10 cellular contexts compared by ENCODE assay signal in genomic region chr12:104747956-104748355, GRCh38.
DNase-seq lines count a peak whose midpoint lies in the region; ATAC-seq and TF ChIP-seq lines count a peak whose summit lies in the region.
"Had no signal": no experiment of that assay in that cellular context is flagged by ENCODE, and none has a peak within 500 bp of the region (broad histone marks: within the 10 kb centered on the region; RNA-seq: fewer than 3 reads in every experiment).

No MANE protein-coding gene starts in this region.

- peak; percentile 10 to 25 for ATAC-seq in activated CD4-positive, CD25-positive, alpha-beta regulatory T cell treated with anti-CD3 and anti-CD28 coated beads, Interleukin-2, amount 50 U/mL, for 24 hours
- ATAC-seq in activated CD8-positive, alpha-beta T cell treated with anti-CD3 and anti-CD28 coated beads for 36 hours = peak; percentile 86
- ATAC-seq in natural killer cell (no peak), HG03159 (IDR thresholded peaks at IDR 0.05; ENCODE audit: unreplicated experiment) (no peak)

- peaks cover 44% of the 10 kb centered on the region for H3K4me1 Mint-ChIP-seq in activated CD8-positive, alpha-beta T cell treated with anti-CD3 and anti-CD28 coated beads for 36 hours (ENCODE audit: low read depth)
- peaks cover 79 to 84% of the 10 kb centered on the region in 2 donors for H3K4me1 Mint-ChIP-seq in natural killer cell

- POLR2A ChIA-PET in activated CD8-positive, alpha-beta T cell treated with anti-CD3 and anti-CD28 coated beads for 36 hours (lab: Charles Lee) = interaction anchor here (0.9 kb wide), 1 partner anchor 15 kb away, joined by 4 read pairs; no protein-coding TSS in a partner anchor

- no peak for TF ChIP-seq CTCF in activated CD8-positive, alpha-beta T cell treated with anti-CD3 and anti-CD28 coated beads for 36 hours (IDR thresholded peaks at IDR 0.05)
- no peak for TF ChIP-seq CTCF in natural killer cell (IDR thresholded peaks at IDR 0.05)

- CTCF ChIA-PET in activated CD8-positive, alpha-beta T cell treated with anti-CD3 and anti-CD28 coated beads for 36 hours (lab: Charles Lee) = interaction anchor here (1.0 to 1.5 kb wide), 2 partner anchors 12 to 43 kb away, joined by 3 read pairs; no protein-coding TSS in a partner anchor

- intact Hi-C loops in activated CD8-positive, alpha-beta T cell treated with anti-CD3 and anti-CD28 coated beads for 36 hours (cut with micrococcal nuclease) = no loop called here
- intact Hi-C loops in natural killer cell (cut with micrococcal nuclease) = no loop called here

- no peaks in the 10 kb centered on the region for H3K27me3 Mint-ChIP-seq in activated CD8-positive, alpha-beta T cell treated with anti-CD3 and anti-CD28 coated beads for 36 hours
- no peaks in the 10 kb centered on the region for H3K27me3 Mint-ChIP-seq in natural killer cell (ENCODE audit: low read depth in 2 of 2)

- peak overlapping the region; percentile 60 for H3K27ac Mint-ChIP-seq in activated CD8-positive, alpha-beta T cell treated with anti-CD3 and anti-CD28 coated beads for 36 hours
- H3K27ac Mint-ChIP-seq in natural killer cell = peak overlapping the region; percentile 49 to 55

- H3K4me3 Mint-ChIP-seq in activated CD8-positive, alpha-beta T cell treated with anti-CD3 and anti-CD28 coated beads for 36 hours = peak overlapping the region; percentile 49
- H3K4me3 Mint-ChIP-seq in natural killer cell = peak overlapping the region; percentile 41

- no peak for DNase-seq in activated CD4-positive, CD25-positive, alpha-beta regulatory T cell (lab: John Stamatoyannopoulos, UW)
- DNase-seq in NCI-H1694 (lab: John Stamatoyannopoulos, UW) = peak; percentile 39
- peak; percentile 65 for DNase-seq in activated CD8-positive, alpha-beta T cell treated with anti-CD3 and anti-CD28 coated beads for 36 hours
- no peak for DNase-seq in natural killer cell
- no peak for DNase-seq in OCI-M2 (lab: John Stamatoyannopoulos, UW; ENCODE audit: unreplicated experiment)
- DNase-seq in NCI-H2227 (lab: John Stamatoyannopoulos, UW; ENCODE audit: unreplicated experiment) = no peak
- DNase-seq: amniotic stem cell, lower lobe of right lung had no signal

- H3K36me3 Mint-ChIP-seq in activated CD8-positive, alpha-beta T cell treated with anti-CD3 and anti-CD28 coated beads for 36 hours (ENCODE audit: low read depth) = no peaks in the 10 kb centered on the region
- no peaks in the 10 kb centered on the region for H3K36me3 Mint-ChIP-seq in natural killer cell

- no peaks in the 10 kb centered on the region for H3K9me3 Mint-ChIP-seq in activated CD8-positive, alpha-beta T cell treated with anti-CD3 and anti-CD28 coated beads for 36 hours
- no peaks in the 10 kb centered on the region for H3K9me3 Mint-ChIP-seq in natural killer cell

Comparison
In these comparisons a context has a peak if more than half of its experiments do, and no peak if none do; other contexts are left out.
1. ATAC-seq: peak in activated CD4-positive, CD25-positive, alpha-beta regulatory T cell treated with anti-CD3 and anti-CD28 coated beads, Interleukin-2, amount 50 U/mL, for 24 hours (2 of 2) and activated CD8-positive, alpha-beta T cell treated with anti-CD3 and anti-CD28 coated beads for 36 hours (single experiment); none in natural killer cell (0 of 3) and HG03159 (single experiment).
2. DNase-seq: peak in NCI-H1694 (single experiment) and activated CD8-positive, alpha-beta T cell treated with anti-CD3 and anti-CD28 coated beads for 36 hours (single experiment); none in activated CD4-positive, CD25-positive, alpha-beta regulatory T cell (0 of 4), natural killer cell (single experiment), OCI-M2 (single experiment) and NCI-H2227 (single experiment).